8 cellular contexts compared by ENCODE assay signal in genomic region chr5:131170540-131171275, GRCh38. TPM values are rescaled to one million over a fixed set of nuclear protein-coding genes. Genes with fewer than 3 reads are reported as not detected.
DNase-seq lines count a peak whose midpoint lies in the region; ATAC-seq and TF ChIP-seq lines count a peak whose summit lies in the region.

TSS of gene LYRM7 (plus strand) at chr5:131170944. CDS start at chr5:131171021, 77 bp downstream.

- no peaks in the 10 kb centered on the region for H3K36me3 ChIP-seq in liver (ENCODE audit: control insufficient read depth in 4 of 4, insufficient read depth in 3 of 4, low read depth in 1 of 4, low read length in 3 of 4)

- peak; percentile 96 for DNase-seq in CD14-positive monocyte (ENCODE audit: low spot score)
- peak; percentile 99 for DNase-seq in NCI-H82 (lab: John Stamatoyannopoulos, UW)
- peak; percentile 91 to 95 for DNase-seq in activated CD4-positive, alpha-beta T cell treated with anti-CD3 and anti-CD28 coated beads, Interleukin-2, amount 50 U/mL, for 48 hours
- peak; percentile 99 to 100 for DNase-seq in dermis microvascular lymphatic vessel endothelial cell (ENCODE audit: low read depth in 2 of 2)
- peak; percentile 97 for DNase-seq in stimulated activated CD4-positive, alpha-beta T cell treated with anti-CD3 and anti-CD28 coated beads, Interleukin-4, amount 100 ng/mL, for 24 hours

- ATAC-seq in GM19397 (IDR thresholded peaks at IDR 0.05; ENCODE audit: unreplicated experiment) (peak; percentile 99), HG03571 (IDR thresholded peaks at IDR 0.05; ENCODE audit: unreplicated experiment) (peak; percentile 98)

- H3K27me3 ChIP-seq in liver (ENCODE audit: control insufficient read depth in 4 of 4, insufficient read depth in 4 of 4, low read length in 3 of 4), result no peaks in the 10 kb centered on the region

- H3K4me1 ChIP-seq in liver (ENCODE audit: control insufficient read depth in 4 of 4, insufficient read depth in 4 of 4, low read length in 3 of 4), result peaks cover 4 to 15% (median 12%) of the 10 kb centered on the region in 4 donors

- intact Hi-C loops in CD14-positive monocyte (cut with micrococcal nuclease), result loop anchor here in 1 of 2 donors (5.0 kb wide), 1 partner anchor 82 kb away; no protein-coding TSS in a partner anchor

- H3K36me3 Mint-ChIP-seq in CD14-positive monocyte, result no peaks in the 10 kb centered on the region

- peak within 1 kb of the TSS; percentile 89 to 97 (median 95) for H3K27ac Mint-ChIP-seq in CD14-positive monocyte

- H3K4me3 Mint-ChIP-seq in CD14-positive monocyte, result peak within 1 kb of the TSS; percentile 94 to 96

- peak within 1 kb of the TSS; percentile 75 to 80 (median 76) for H3K4me3 ChIP-seq in liver (ENCODE audit: low read depth in 1 of 3, low read length in 3 of 3)

- TF ChIP-seq RAD21 in liver (IDR thresholded peaks at IDR 0.05), result peak; percentile 57 to 71

- peaks cover 28% of the 10 kb centered on the region for H3K4me1 Mint-ChIP-seq in CD14-positive monocyte

- peak within 1 kb of the TSS; percentile 53 to 60 for H3K27ac ChIP-seq in liver (ENCODE audit: low read depth in 1 of 2, low read length in 2 of 2)

- no peak for TF ChIP-seq CTCF in CD14-positive monocyte (IDR thresholded peaks at IDR 0.05)
- no peak for TF ChIP-seq CTCF in liver (IDR thresholded peaks at IDR 0.05; ENCODE audit: low read depth, low read length, missing input control)

- under 1% methylated on average over 42 of the region's 42 CpGs for WGBS in liver

- no peaks in the 10 kb centered on the region for H3K9me3 ChIP-seq in liver (ENCODE audit: control insufficient read depth in 4 of 4, low read length in 3 of 4)

- peaks cover 0 to 4% (median 0%) of the 10 kb centered on the region in 3 donors for H3K27me3 Mint-ChIP-seq in CD14-positive monocyte (ENCODE audit: low read depth in 3 of 3)

- H3K9ac ChIP-seq in liver (ENCODE audit: low read depth in 1 of 2, low read length in 2 of 2), result peak within 1 kb of the TSS; percentile 58 to 86

- H3K9me3 Mint-ChIP-seq in CD14-positive monocyte, result no peaks in the 10 kb centered on the region

TF ChIP-seq in liver, 16 proteins besides CTCF, POLR2A, EP300 and RAD21:
- TF ChIP-seq FOXA1 (IDR thresholded peaks at IDR 0.05), result peak; percentile 35
- TF ChIP-seq YY1 (IDR thresholded peaks at IDR 0.05), result peak; percentile 100
- TF ChIP-seq RXRA (IDR thresholded peaks at IDR 0.05), result peak; percentile 45 to 51
- peak in 1 of 2 donors; percentile 68 for TF ChIP-seq EGR1 (IDR thresholded peaks at IDR 0.05; ENCODE audit: low read depth in 2 of 2)
- TF ChIP-seq TAF1 (conservative IDR thresholded peaks at IDR 0.05), result peak; percentile 82
- peak; percentile 95 for TF ChIP-seq REST (IDR thresholded peaks at IDR 0.05)
- TF ChIP-seq ZBTB33 (IDR thresholded peaks at IDR 0.05), result peak; percentile 99
- TF ChIP-seq SP1 (IDR thresholded peaks at IDR 0.05), result peak; percentile 93
- peak; percentile 59 to 61 for TF ChIP-seq JUND (IDR thresholded peaks at IDR 0.05)
- peak; percentile 34 for TF ChIP-seq FOXA2 (IDR thresholded peaks at IDR 0.05)
- TF ChIP-seq MAX (IDR thresholded peaks at IDR 0.05), result peak; percentile 86
- peak; percentile 99 for TF ChIP-seq GABPA (IDR thresholded peaks at IDR 0.05 in 1 of 2, conservative IDR thresholded peaks at IDR 0.05 in 1 of 2)
- no peak for TF ChIP-seq NR2F2 (IDR thresholded peaks at IDR 0.05)
- TF ChIP-seq HNF4A (conservative IDR thresholded peaks at IDR 0.05), result peak; percentile 31 to 32
- TF ChIP-seq ATF3 (IDR thresholded peaks at IDR 0.05), result no peak
- TF ChIP-seq HNF4G (IDR thresholded peaks at IDR 0.05), result no peak
TF ChIP-seq in liver: peak in this region for 13.

RNA-seq across cellular contexts. Expression of gene LYRM7, which starts in this region (rescaled TPM):
- 1 to 10 TPM; 3.1 to 3.2 TPM for polyA plus RNA-seq in CD14-positive monocyte
- 3.5 and 3.6 TPM in 2 replicates for total RNA-seq in dermis microvascular lymphatic vessel endothelial cell
- 1 to 10 TPM; 5.9 to 7.5 TPM for total RNA-seq in liver
- polyA plus RNA-seq in liver, result 1 to 10 TPM; 2.3 to 5.7 TPM

Comparison
In these comparisons a context has a peak if more than half of its experiments do, and no peak if none do; other contexts are left out.
1. Peak in every context shown above with its lines: DNase-seq, ATAC-seq, H3K4me3 ChIP-seq and H3K27ac ChIP-seq.